30 cellular contexts compared by ENCODE assay signal in the genomic region with DNA sequence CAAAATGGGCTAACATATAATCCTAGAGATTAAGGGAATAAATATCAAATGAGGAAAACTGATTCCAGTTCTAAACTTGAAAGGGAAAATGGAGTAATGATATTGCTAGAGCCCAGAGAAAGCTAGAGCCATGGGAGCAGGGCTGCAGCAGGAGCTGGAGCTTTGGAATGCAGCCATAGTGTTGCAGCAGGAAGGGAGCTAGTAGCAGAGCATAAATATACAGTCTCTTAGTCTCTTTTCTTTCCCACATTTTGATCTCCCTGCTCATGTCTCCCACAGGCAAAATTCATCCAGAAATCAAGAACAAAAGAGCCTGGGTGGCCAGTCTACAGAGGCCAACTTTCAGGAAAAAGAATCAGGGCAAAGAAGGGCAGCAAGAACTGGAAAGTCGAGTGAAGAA.
A peak's percentile ranks its signal among the peaks of the same experiment; 100 is the strongest.
DNase-seq lines count a peak whose midpoint lies in the region; ATAC-seq, FAIRE-seq and TF ChIP-seq lines count a peak whose summit lies in the region.
"Had no signal": no experiment of that assay in that cellular context is flagged by ENCODE, and none has a peak within 500 bp of the region (broad histone marks: within the 10 kb centered on the region; RNA-seq: fewer than 3 reads in every experiment).

No MANE protein-coding gene starts in this region.

- H2AFZ ChIP-seq in astrocyte (ENCODE audit: low read depth, low read length), result no peak overlapping the region

- H3K9me3 Mint-ChIP-seq in astrocyte (ENCODE audit: unreplicated experiment), result no peaks in the 10 kb centered on the region
- peaks cover 6% of the 10 kb centered on the region for H3K9me3 Mint-ChIP-seq in progenitor cell of endocrine pancreas (ENCODE audit: low read depth)

- ATAC-seq in HG03175 (IDR thresholded peaks at IDR 0.05; ENCODE audit: unreplicated experiment) (no peak), HG02588 (IDR thresholded peaks at IDR 0.05; ENCODE audit: unreplicated experiment) (no peak)
- ATAC-seq: K562 had no signal

- H3K36me3 ChIP-seq in HUES64 (ENCODE audit: insufficient read depth, low read length), result no peaks in the 10 kb centered on the region
- no peaks in the 10 kb centered on the region for H3K36me3 ChIP-seq in astrocyte (ENCODE audit: insufficient read depth, low read length)
- H3K36me3 ChIP-seq: ascending aorta, sigmoid colon, thoracic aorta, uterus had no signal

- H3K4me3 ChIP-seq in HUES64 (ENCODE audit: low read length) (no peak overlapping the region), astrocyte (ENCODE audit: insufficient read depth, low read depth, low read length) (no peak overlapping the region)
- H3K4me3 ChIP-seq: ascending aorta, K562, sigmoid colon, SK-N-MC, thoracic aorta, uterus had no signal

- H3K4me2 ChIP-seq in astrocyte (ENCODE audit: low read length), result no peak overlapping the region

- H3K4me1 Mint-ChIP-seq in astrocyte (ENCODE audit: low read depth, unreplicated experiment) (peaks cover 31% of the 10 kb centered on the region), progenitor cell of endocrine pancreas (ENCODE audit: low read depth) (no peaks in the 10 kb centered on the region)
- H3K4me1 Mint-ChIP-seq: CD4-positive, CD25-positive, alpha-beta regulatory T cell had no signal

- H3K9me3 ChIP-seq in HUES64 (ENCODE audit: insufficient read depth, low read depth, low read length) (no peaks in the 10 kb centered on the region), astrocyte (ENCODE audit: insufficient read depth, low read depth, low read length) (no peaks in the 10 kb centered on the region)
- H3K9me3 ChIP-seq: ascending aorta, sigmoid colon, thoracic aorta, uterus had no signal

- WGBS in HUES64, result 77% methylated on average over 1 of the region's 1 CpG

- no peaks in the 10 kb centered on the region for H4K20me1 ChIP-seq in astrocyte (ENCODE audit: insufficient read depth, low read length)

- H3K27me3 ChIP-seq in HUES64 (ENCODE audit: insufficient read depth, low read length), result no peaks in the 10 kb centered on the region
- no peaks in the 10 kb centered on the region for H3K27me3 ChIP-seq in astrocyte (ENCODE audit: insufficient read depth, low read length)
- H3K27me3 ChIP-seq: ascending aorta, sigmoid colon, uterus had no signal

- no peak for DNase-seq in astrocyte (ENCODE audit: low read depth)
- DNase-seq in iris pigment epithelial cell (ENCODE audit: low read depth), result peak; percentile 10
- DNase-seq in progenitor cell of endocrine pancreas (ENCODE audit: low spot score, unreplicated experiment), result no peak
- no peak for DNase-seq in NCI-H146 (lab: John Stamatoyannopoulos, UW)
- no peak for DNase-seq in NCI-H2081 (lab: John Stamatoyannopoulos, UW)
- DNase-seq: activated CD4-positive, alpha-beta T cell treated with anti-CD3 and anti-CD28 coated beads for 48 hours; activated CD8-positive, alpha-beta memory T cell treated with anti-CD3 and anti-CD28 coated beads for 24 hours; activated effector memory CD4-positive, alpha-beta T cell treated with Interleukin-2 at 50 U/mL for 16 hours; CD4-positive, CD25-positive, alpha-beta regulatory T cell; cerebellar nuclear complex; NCI-H1105; NCI-H2029; NCI-H2227 treated with DMSO at 0.1 percent for 48 hours; NCI-H69; posterior cingulate gyrus; sigmoid colon; stimulated activated naive CD4-positive, alpha-beta T cell treated with Interleukin-2 at 50 U/mL for 16 hours; T-helper 2 cell; uterus had no signal

- H3K4me3 Mint-ChIP-seq in astrocyte (ENCODE audit: unreplicated experiment) (no peak overlapping the region), progenitor cell of endocrine pancreas (ENCODE audit: low read depth) (no peak overlapping the region)
- H3K4me3 Mint-ChIP-seq: activated naive CD8-positive, alpha-beta T cell; CD4-positive, CD25-positive, alpha-beta regulatory T cell had no signal

- no peaks in the 10 kb centered on the region for H3K36me3 Mint-ChIP-seq in astrocyte (ENCODE audit: low read depth, unreplicated experiment)
- H3K36me3 Mint-ChIP-seq in progenitor cell of endocrine pancreas (ENCODE audit: insufficient read depth), result no peaks in the 10 kb centered on the region
- H3K36me3 Mint-ChIP-seq: CD4-positive, CD25-positive, alpha-beta regulatory T cell had no signal

- no peaks in the 10 kb centered on the region for H3K27me3 Mint-ChIP-seq in astrocyte (ENCODE audit: low read depth, unreplicated experiment)
- H3K27me3 Mint-ChIP-seq in progenitor cell of endocrine pancreas, result no peaks in the 10 kb centered on the region
- H3K27me3 Mint-ChIP-seq: CD4-positive, CD25-positive, alpha-beta regulatory T cell had no signal

- FAIRE-seq in astrocyte (lab: Jason Lieb, UNC), result no peak
- FAIRE-seq: D721Med, GM12891, K562 had no signal

- H3K27ac ChIP-seq in HUES64 (ENCODE audit: low read depth, low read length) (no peak overlapping the region), astrocyte (ENCODE audit: low read depth, low read length) (no peak overlapping the region)
- H3K27ac ChIP-seq: ascending aorta, RWPE1, sigmoid colon, SK-N-MC, thoracic aorta, uterus had no signal

- peaks cover 11% of the 10 kb centered on the region for H3K4me1 ChIP-seq in HUES64 (ENCODE audit: insufficient read depth, low read length)
- H3K4me1 ChIP-seq in astrocyte (ENCODE audit: insufficient read depth, low read length), result no peaks in the 10 kb centered on the region
- H3K4me1 ChIP-seq: ascending aorta, sigmoid colon, uterus had no signal

- no peak for TF ChIP-seq CTCF in astrocyte (IDR thresholded peaks at IDR 0.05; ENCODE audit: insufficient read depth, low read depth, low read length)
- TF ChIP-seq CTCF in progenitor cell of endocrine pancreas (IDR thresholded peaks at IDR 0.05; ENCODE audit: unreplicated experiment), result no peak

- peak overlapping the region; percentile 39; the same call in 1 of the 2 replicates for H3K9ac ChIP-seq in HUES64 (ENCODE audit: low read depth, low read length)
- no peak overlapping the region for H3K9ac ChIP-seq in astrocyte (ENCODE audit: low read length)

- no peaks in the 10 kb centered on the region for H3K79me2 ChIP-seq in astrocyte (ENCODE audit: insufficient read depth, low read length)

- peak overlapping the region; percentile 68 for H3K27ac Mint-ChIP-seq in astrocyte (ENCODE audit: unreplicated experiment)
- H3K27ac Mint-ChIP-seq in progenitor cell of endocrine pancreas, result peak overlapping the region; percentile 1
- H3K27ac Mint-ChIP-seq: activated naive CD8-positive, alpha-beta T cell; CD4-positive, CD25-positive, alpha-beta regulatory T cell had no signal
